2 cellular contexts compared by ENCODE assay signal in genomic region chr19:7641288-7642276, GRCh38.
TF ChIP-seq lines count a peak whose summit lies in the region.

No MANE protein-coding gene starts in this region.

TF ChIP-seq in SK-N-SH, 30 proteins besides CTCF, POLR2A, EP300 and RAD21:
- TF ChIP-seq MAX (IDR thresholded peaks at IDR 0.05; ENCODE audit: low read depth) (no peak), EZH2phosphoT487 (IDR thresholded peaks at IDR 0.05; ENCODE audit: borderline replicate concordance, low read depth) (no peak), USF1 (IDR thresholded peaks at IDR 0.05; ENCODE audit: borderline replicate concordance, low read depth) (no peak), CHD2 (IDR thresholded peaks at IDR 0.05; ENCODE audit: low read length, partially characterized antibody) (no peak), TEAD4 (IDR thresholded peaks at IDR 0.05; ENCODE audit: borderline replicate concordance, insufficient read depth) (no peak), NRF1 (IDR thresholded peaks at IDR 0.05; ENCODE audit: low read depth, low read length) (no peak), SIN3A (IDR thresholded peaks at IDR 0.05; ENCODE audit: borderline replicate concordance, low read depth, low read length) (no peak), TAF1 (IDR thresholded peaks at IDR 0.05; ENCODE audit: borderline replicate concordance, low read depth, low read length) (no peak), FOSL2 (IDR thresholded peaks at IDR 0.05; ENCODE audit: borderline replicate concordance, low read depth) (no peak), POLR2AphosphoS5 (IDR thresholded peaks at IDR 0.05; ENCODE audit: low read depth, low read length) (no peak)
- TF ChIP-seq, protein P1, sequence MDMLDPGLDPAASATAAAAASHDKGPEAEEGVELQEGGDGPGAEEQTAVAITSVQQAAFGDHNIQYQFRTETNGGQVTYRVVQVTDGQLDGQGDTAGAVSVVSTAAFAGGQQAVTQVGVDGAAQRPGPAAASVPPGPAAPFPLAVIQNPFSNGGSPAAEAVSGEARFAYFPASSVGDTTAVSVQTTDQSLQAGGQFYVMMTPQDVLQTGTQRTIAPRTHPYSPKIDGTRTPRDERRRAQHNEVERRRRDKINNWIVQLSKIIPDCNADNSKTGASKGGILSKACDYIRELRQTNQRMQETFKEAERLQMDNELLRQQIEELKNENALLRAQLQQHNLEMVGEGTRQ (IDR thresholded peaks at IDR 0.05; ENCODE audit: borderline replicate concordance, low read depth, low read length), result no peak
- TF ChIP-seq, protein P2, sequence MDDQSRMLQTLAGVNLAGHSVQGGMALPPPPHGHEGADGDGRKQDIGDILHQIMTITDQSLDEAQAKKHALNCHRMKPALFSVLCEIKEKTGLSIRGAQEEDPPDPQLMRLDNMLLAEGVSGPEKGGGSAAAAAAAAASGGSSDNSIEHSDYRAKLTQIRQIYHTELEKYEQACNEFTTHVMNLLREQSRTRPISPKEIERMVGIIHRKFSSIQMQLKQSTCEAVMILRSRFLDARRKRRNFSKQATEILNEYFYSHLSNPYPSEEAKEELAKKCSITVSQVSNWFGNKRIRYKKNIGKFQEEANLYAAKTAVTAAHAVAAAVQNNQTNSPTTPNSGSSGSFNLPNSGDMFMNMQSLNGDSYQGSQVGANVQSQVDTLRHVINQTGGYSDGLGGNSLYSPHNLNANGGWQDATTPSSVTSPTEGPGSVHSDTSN (IDR thresholded peaks at IDR 0.05), result no peak

TF ChIP-seq in SK-N-SH treated with all-trans-retinoic acid at 6 μM for 48 hours, 23 proteins besides CTCF, POLR2A, EP300 and RAD21:
- TF ChIP-seq ZFP3 (CRISPR knock-in tag; IDR thresholded peaks at IDR 0.05) (no peak), OSR1 (CRISPR knock-in tag; IDR thresholded peaks at IDR 0.05) (no peak), BACH2 (CRISPR knock-in tag; IDR thresholded peaks at IDR 0.05; ENCODE audit: borderline replicate concordance) (no peak), ARNTL (CRISPR knock-in tag; IDR thresholded peaks at IDR 0.05; ENCODE audit: borderline replicate concordance, low read depth) (no peak), ZC3H10 (CRISPR knock-in tag; IDR thresholded peaks at IDR 0.05) (no peak), POU6F1 (CRISPR knock-in tag; IDR thresholded peaks at IDR 0.05; ENCODE audit: borderline replicate concordance, low read depth) (no peak), ZFP30 (CRISPR knock-in tag; IDR thresholded peaks at IDR 0.05) (no peak)
